In the genomic region with DNA sequence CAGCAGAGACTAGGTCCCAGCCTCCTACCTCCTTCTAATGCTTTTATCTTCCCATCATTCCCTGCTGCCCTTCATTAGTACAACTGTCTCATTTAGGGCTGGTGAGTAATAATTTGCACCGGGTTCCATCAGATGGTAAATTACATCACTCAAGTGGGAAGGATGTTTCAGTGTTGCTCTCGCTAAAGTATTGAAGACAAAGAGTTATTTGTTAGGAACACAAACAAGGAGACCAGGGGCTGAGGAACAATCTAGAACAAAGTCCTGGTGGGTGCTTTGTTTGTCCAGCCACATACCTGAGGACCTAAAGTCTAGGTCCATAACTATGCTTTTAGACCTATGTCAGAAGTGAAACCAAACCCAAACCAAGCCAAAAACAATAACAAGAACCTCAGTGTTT, we compare ENCODE assay signal across 1 cellular context.
TF ChIP-seq lines count a peak whose summit lies in the region.

No MANE protein-coding gene starts in this region.

TF ChIP-seq in GM12878, 131 proteins besides CTCF, POLR2A, EP300 and RAD21 (continued from another document and continues in another):
- TF ChIP-seq, protein P1, sequence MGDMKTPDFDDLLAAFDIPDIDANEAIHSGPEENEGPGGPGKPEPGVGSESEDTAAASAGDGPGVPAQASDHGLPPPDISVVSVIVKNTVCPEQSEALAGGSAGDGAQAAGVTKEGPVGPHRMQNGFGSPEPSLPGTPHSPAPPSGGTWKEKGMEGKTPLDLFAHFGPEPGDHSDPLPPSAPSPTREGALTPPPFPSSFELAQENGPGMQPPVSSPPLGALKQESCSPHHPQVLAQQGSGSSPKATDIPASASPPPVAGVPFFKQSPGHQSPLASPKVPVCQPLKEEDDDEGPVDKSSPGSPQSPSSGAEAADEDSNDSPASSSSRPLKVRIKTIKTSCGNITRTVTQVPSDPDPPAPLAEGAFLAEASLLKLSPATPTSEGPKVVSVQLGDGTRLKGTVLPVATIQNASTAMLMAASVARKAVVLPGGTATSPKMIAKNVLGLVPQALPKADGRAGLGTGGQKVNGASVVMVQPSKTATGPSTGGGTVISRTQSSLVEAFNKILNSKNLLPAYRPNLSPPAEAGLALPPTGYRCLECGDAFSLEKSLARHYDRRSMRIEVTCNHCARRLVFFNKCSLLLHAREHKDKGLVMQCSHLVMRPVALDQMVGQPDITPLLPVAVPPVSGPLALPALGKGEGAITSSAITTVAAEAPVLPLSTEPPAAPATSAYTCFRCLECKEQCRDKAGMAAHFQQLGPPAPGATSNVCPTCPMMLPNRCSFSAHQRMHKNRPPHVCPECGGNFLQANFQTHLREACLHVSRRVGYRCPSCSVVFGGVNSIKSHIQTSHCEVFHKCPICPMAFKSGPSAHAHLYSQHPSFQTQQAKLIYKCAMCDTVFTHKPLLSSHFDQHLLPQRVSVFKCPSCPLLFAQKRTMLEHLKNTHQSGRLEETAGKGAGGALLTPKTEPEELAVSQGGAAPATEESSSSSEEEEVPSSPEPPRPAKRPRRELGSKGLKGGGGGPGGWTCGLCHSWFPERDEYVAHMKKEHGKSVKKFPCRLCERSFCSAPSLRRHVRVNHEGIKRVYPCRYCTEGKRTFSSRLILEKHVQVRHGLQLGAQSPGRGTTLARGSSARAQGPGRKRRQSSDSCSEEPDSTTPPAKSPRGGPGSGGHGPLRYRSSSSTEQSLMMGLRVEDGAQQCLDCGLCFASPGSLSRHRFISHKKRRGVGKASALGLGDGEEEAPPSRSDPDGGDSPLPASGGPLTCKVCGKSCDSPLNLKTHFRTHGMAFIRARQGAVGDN (IDR thresholded peaks at IDR 0.05): no peak; the same call in 1 of the 2 replicates
- TF ChIP-seq SRF (IDR thresholded peaks at IDR 0.05; ENCODE audit: low read depth in 2 of 2, low read length in 2 of 2): no peak
- no peak for TF ChIP-seq CBX3 (IDR thresholded peaks at IDR 0.05; ENCODE audit: borderline replicate concordance, low read depth)
- TF ChIP-seq IKZF1 (conservative IDR thresholded peaks at IDR 0.05): peak; percentile 45; the same call in 1 of the 2 replicates
- no peak for TF ChIP-seq TARDBP (IDR thresholded peaks at IDR 0.05; ENCODE audit: borderline replicate concordance)
- TF ChIP-seq CHD2 (IDR thresholded peaks at IDR 0.05; ENCODE audit: borderline replicate concordance, low read depth, low read length): no peak
- TF ChIP-seq, protein P2, sequence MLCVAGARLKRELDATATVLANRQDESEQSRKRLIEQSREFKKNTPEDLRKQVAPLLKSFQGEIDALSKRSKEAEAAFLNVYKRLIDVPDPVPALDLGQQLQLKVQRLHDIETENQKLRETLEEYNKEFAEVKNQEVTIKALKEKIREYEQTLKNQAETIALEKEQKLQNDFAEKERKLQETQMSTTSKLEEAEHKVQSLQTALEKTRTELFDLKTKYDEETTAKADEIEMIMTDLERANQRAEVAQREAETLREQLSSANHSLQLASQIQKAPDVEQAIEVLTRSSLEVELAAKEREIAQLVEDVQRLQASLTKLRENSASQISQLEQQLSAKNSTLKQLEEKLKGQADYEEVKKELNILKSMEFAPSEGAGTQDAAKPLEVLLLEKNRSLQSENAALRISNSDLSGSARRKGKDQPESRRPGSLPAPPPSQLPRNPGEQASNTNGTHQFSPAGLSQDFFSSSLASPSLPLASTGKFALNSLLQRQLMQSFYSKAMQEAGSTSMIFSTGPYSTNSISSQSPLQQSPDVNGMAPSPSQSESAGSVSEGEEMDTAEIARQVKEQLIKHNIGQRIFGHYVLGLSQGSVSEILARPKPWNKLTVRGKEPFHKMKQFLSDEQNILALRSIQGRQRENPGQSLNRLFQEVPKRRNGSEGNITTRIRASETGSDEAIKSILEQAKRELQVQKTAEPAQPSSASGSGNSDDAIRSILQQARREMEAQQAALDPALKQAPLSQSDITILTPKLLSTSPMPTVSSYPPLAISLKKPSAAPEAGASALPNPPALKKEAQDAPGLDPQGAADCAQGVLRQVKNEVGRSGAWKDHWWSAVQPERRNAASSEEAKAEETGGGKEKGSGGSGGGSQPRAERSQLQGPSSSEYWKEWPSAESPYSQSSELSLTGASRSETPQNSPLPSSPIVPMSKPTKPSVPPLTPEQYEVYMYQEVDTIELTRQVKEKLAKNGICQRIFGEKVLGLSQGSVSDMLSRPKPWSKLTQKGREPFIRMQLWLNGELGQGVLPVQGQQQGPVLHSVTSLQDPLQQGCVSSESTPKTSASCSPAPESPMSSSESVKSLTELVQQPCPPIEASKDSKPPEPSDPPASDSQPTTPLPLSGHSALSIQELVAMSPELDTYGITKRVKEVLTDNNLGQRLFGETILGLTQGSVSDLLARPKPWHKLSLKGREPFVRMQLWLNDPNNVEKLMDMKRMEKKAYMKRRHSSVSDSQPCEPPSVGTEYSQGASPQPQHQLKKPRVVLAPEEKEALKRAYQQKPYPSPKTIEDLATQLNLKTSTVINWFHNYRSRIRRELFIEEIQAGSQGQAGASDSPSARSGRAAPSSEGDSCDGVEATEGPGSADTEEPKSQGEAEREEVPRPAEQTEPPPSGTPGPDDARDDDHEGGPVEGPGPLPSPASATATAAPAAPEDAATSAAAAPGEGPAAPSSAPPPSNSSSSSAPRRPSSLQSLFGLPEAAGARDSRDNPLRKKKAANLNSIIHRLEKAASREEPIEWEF (IDR thresholded peaks at IDR 0.05; ENCODE audit: insufficient replicate concordance, low read depth, low read length): no peak
- TF ChIP-seq RELA (IDR thresholded peaks at IDR 0.05; ENCODE audit: borderline replicate concordance, partially characterized antibody): no peak
- no peak for TF ChIP-seq JUND (IDR thresholded peaks at IDR 0.05; ENCODE audit: low read depth, low read length)
- TF ChIP-seq, protein P3, sequence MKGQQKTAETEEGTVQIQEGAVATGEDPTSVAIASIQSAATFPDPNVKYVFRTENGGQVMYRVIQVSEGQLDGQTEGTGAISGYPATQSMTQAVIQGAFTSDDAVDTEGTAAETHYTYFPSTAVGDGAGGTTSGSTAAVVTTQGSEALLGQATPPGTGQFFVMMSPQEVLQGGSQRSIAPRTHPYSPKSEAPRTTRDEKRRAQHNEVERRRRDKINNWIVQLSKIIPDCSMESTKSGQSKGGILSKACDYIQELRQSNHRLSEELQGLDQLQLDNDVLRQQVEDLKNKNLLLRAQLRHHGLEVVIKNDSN (IDR thresholded peaks at IDR 0.05; ENCODE audit: borderline replicate concordance, extremely low read length, insufficient read depth, low read depth, low read length): no peak
- no peak for TF ChIP-seq SUZ12 (IDR thresholded peaks at IDR 0.05; ENCODE audit: unreplicated experiment)
- no peak for TF ChIP-seq SIX5 (IDR thresholded peaks at IDR 0.05; ENCODE audit: low read depth, low read length, severe bottlenecking)
- TF ChIP-seq EGR1 (IDR thresholded peaks at IDR 0.05; ENCODE audit: borderline replicate concordance in 1 of 2, low read depth in 2 of 2, low read length in 2 of 2): no peak
- no peak for TF ChIP-seq SREBF2 (IDR thresholded peaks at IDR 0.05; ENCODE audit: low read length)
- TF ChIP-seq, protein P4, sequence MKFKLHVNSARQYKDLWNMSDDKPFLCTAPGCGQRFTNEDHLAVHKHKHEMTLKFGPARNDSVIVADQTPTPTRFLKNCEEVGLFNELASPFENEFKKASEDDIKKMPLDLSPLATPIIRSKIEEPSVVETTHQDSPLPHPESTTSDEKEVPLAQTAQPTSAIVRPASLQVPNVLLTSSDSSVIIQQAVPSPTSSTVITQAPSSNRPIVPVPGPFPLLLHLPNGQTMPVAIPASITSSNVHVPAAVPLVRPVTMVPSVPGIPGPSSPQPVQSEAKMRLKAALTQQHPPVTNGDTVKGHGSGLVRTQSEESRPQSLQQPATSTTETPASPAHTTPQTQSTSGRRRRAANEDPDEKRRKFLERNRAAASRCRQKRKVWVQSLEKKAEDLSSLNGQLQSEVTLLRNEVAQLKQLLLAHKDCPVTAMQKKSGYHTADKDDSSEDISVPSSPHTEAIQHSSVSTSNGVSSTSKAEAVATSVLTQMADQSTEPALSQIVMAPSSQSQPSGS (IDR thresholded peaks at IDR 0.05; ENCODE audit: low read length): no peak
- peak; percentile 47; the same call in 1 of the 2 replicates for TF ChIP-seq ATF7 (IDR thresholded peaks at IDR 0.05; ENCODE audit: low read depth)
- no peak for TF ChIP-seq HDGF (IDR thresholded peaks at IDR 0.05)
- TF ChIP-seq, protein P5, sequence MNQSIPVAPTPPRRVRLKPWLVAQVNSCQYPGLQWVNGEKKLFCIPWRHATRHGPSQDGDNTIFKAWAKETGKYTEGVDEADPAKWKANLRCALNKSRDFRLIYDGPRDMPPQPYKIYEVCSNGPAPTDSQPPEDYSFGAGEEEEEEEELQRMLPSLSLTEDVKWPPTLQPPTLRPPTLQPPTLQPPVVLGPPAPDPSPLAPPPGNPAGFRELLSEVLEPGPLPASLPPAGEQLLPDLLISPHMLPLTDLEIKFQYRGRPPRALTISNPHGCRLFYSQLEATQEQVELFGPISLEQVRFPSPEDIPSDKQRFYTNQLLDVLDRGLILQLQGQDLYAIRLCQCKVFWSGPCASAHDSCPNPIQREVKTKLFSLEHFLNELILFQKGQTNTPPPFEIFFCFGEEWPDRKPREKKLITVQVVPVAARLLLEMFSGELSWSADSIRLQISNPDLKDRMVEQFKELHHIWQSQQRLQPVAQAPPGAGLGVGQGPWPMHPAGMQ (IDR thresholded peaks at IDR 0.05; ENCODE audit: borderline replicate concordance): no peak
- no peak for TF ChIP-seq SP1 (IDR thresholded peaks at IDR 0.05; ENCODE audit: low read depth, low read length)
- TF ChIP-seq SREBF1 (IDR thresholded peaks at IDR 0.05; ENCODE audit: low read length): no peak
- TF ChIP-seq CREM (IDR thresholded peaks at IDR 0.05; ENCODE audit: low read depth): no peak
- TF ChIP-seq, protein P6, sequence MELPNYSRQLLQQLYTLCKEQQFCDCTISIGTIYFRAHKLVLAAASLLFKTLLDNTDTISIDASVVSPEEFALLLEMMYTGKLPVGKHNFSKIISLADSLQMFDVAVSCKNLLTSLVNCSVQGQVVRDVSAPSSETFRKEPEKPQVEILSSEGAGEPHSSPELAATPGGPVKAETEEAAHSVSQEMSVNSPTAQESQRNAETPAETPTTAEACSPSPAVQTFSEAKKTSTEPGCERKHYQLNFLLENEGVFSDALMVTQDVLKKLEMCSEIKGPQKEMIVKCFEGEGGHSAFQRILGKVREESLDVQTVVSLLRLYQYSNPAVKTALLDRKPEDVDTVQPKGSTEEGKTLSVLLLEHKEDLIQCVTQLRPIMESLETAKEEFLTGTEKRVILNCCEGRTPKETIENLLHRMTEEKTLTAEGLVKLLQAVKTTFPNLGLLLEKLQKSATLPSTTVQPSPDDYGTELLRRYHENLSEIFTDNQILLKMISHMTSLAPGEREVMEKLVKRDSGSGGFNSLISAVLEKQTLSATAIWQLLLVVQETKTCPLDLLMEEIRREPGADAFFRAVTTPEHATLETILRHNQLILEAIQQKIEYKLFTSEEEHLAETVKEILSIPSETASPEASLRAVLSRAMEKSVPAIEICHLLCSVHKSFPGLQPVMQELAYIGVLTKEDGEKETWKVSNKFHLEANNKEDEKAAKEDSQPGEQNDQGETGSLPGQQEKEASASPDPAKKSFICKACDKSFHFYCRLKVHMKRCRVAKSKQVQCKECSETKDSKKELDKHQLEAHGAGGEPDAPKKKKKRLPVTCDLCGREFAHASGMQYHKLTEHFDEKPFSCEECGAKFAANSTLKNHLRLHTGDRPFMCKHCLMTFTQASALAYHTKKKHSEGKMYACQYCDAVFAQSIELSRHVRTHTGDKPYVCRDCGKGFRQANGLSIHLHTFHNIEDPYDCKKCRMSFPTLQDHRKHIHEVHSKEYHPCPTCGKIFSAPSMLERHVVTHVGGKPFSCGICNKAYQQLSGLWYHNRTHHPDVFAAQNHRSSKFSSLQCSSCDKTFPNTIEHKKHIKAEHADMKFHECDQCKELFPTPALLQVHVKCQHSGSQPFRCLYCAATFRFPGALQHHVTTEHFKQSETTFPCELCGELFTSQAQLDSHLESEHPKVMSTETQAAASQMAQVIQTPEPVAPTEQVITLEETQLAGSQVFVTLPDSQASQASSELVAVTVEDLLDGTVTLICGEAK (IDR thresholded peaks at IDR 0.05; ENCODE audit: borderline replicate concordance): no peak
- TF ChIP-seq MTA2 (IDR thresholded peaks at IDR 0.05; ENCODE audit: low read depth): peak; percentile 52; the same call in 1 of the 2 replicates
- no peak for TF ChIP-seq POU2F2 (IDR thresholded peaks at IDR 0.05; ENCODE audit: borderline replicate concordance, low read depth, low read length)
- no peak for TF ChIP-seq ZNF207 (IDR thresholded peaks at IDR 0.05; ENCODE audit: borderline replicate concordance)
- TF ChIP-seq, protein P7, sequence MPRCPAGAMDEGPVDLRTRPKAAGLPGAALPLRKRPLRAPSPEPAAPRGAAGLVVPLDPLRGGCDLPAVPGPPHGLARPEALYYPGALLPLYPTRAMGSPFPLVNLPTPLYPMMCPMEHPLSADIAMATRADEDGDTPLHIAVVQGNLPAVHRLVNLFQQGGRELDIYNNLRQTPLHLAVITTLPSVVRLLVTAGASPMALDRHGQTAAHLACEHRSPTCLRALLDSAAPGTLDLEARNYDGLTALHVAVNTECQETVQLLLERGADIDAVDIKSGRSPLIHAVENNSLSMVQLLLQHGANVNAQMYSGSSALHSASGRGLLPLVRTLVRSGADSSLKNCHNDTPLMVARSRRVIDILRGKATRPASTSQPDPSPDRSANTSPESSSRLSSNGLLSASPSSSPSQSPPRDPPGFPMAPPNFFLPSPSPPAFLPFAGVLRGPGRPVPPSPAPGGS (IDR thresholded peaks at IDR 0.05; ENCODE audit: borderline replicate concordance, insufficient read depth, low read depth, low read length, poor library complexity, severe bottlenecking): no peak
- TF ChIP-seq BHLHE40 (IDR thresholded peaks at IDR 0.05; ENCODE audit: borderline replicate concordance in 1 of 2, low read depth in 2 of 2, low read length in 1 of 2): 0 out of 4 replicates have a peak, but pooled peaks of 1 of the 2 experiments have one; percentile 2
- TF ChIP-seq TAF1 (IDR thresholded peaks at IDR 0.05; ENCODE audit: borderline replicate concordance, low read depth, low read length): no peak
- no peak for TF ChIP-seq IRF4 (IDR thresholded peaks at IDR 0.05; ENCODE audit: low read depth, low read length)
- TF ChIP-seq IKZF2 (IDR thresholded peaks at IDR 0.05): 0 out of 4 replicates have a peak, but pooled peaks have one; percentile 45 to 46
- TF ChIP-seq CHD4 (IDR thresholded peaks at IDR 0.05): no peak
- TF ChIP-seq KDM1A (IDR thresholded peaks at IDR 0.05; ENCODE audit: borderline replicate concordance): no peak
- TF ChIP-seq MYB (IDR thresholded peaks at IDR 0.05; ENCODE audit: borderline replicate concordance, low read depth, low read length): no peak
- no peak for TF ChIP-seq POLR2AphosphoS5 (IDR thresholded peaks at IDR 0.05; ENCODE audit: low read length)
- TF ChIP-seq DPF2 (IDR thresholded peaks at IDR 0.05): 0 out of 2 replicates have a peak, but pooled peaks have one; percentile 20
- TF ChIP-seq RFX5 (IDR thresholded peaks at IDR 0.05; ENCODE audit: low read depth, low read length): no peak
- TF ChIP-seq ZNF24 (IDR thresholded peaks at IDR 0.05): 0 out of 2 replicates have a peak, but pooled peaks have one; percentile 37
- no peak for TF ChIP-seq LARP7 (IDR thresholded peaks at IDR 0.05)
- TF ChIP-seq ASH2L (IDR thresholded peaks at IDR 0.05; ENCODE audit: borderline replicate concordance, low read depth): no peak
